13 cellular contexts compared by ENCODE assay signal in the genomic region with DNA sequence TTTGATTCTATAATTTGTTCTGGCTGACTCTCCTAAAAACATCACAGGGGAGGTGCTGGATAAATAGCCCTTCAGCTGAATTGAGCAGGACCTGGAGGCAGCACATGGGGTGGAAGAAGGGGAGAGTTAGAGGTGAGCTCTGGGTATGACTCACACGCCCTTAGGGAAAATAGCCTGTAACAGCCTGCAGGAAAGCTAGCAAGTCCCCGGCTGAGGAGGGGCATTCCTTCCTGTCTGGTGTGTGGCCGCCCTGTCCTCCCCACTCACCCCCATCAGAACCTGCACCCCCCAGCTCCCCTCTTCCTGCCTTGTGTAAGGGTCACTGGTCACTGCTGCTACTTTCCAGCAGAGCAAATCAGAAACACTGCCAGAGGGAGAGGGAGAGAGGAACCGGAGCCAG.
DNase-seq lines count a peak whose midpoint lies in the region; ATAC-seq and TF ChIP-seq lines count a peak whose summit lies in the region.
"Had no signal": no experiment of that assay in that cellular context is flagged by ENCODE, and none has a peak within 500 bp of the region (broad histone marks: within the 10 kb centered on the region; RNA-seq: fewer than 3 reads in every experiment).

No MANE protein-coding gene starts in this region.

- TF ChIP-seq EP300 in sigmoid colon (IDR thresholded peaks at IDR 0.05), result no peak

- DNase-seq in HT1080 (ENCODE audit: low read depth) (peak; percentile 39), amniotic stem cell (lab: John Stamatoyannopoulos, UW) (peak; percentile 60), glomerular visceral epithelial cell (ENCODE audit: extremely low spot score) (peak; percentile 5), sigmoid colon (peak; percentile 43), NCI-H187 treated with DMSO at 0.1 percent for 48 hours (lab: John Stamatoyannopoulos, UW) (no peak)
- DNase-seq in effector CD8-positive, alpha-beta T cell (lab: John Stamatoyannopoulos, UW), result no peak
- DNase-seq: activated CD4-positive, alpha-beta memory T cell treated with anti-CD3 and anti-CD28 coated beads for 36 hours; C1 segment of cervical spinal cord; effector memory CD8-positive, alpha-beta T cell; kidney glomerular epithelial cell; MG63; SHP77 treated with DMSO at 0.1 percent for 48 hours had no signal

- 85% methylated on average over 4 of the region's 4 CpGs for WGBS in sigmoid colon, 2 donors

- no peak overlapping the region for H3K4me3 ChIP-seq in sigmoid colon
- H3K4me3 ChIP-seq: MG63 had no signal

- ATAC-seq in GM21390 (IDR thresholded peaks at IDR 0.05; ENCODE audit: unreplicated experiment), result no peak
- ATAC-seq: effector memory CD8-positive, alpha-beta T cell had no signal

- TF ChIP-seq POLR2A in sigmoid colon (IDR thresholded peaks at IDR 0.05), result no peak

- peaks cover 0 to 6% (median 0%) of the 10 kb centered on the region in 4 donors for H3K9me3 ChIP-seq in sigmoid colon
- H3K9me3 ChIP-seq: MG63 had no signal

- H3K27me3 ChIP-seq in sigmoid colon, result peaks cover 0 to 13% (median 0%) of the 10 kb centered on the region in 3 donors
- H3K27me3 ChIP-seq: MG63 had no signal

- H3K27ac ChIP-seq in sigmoid colon, result no peak overlapping the region

- peaks cover 0 to 4% (median 0%) of the 10 kb centered on the region in 4 donors for H3K4me1 ChIP-seq in sigmoid colon

- no peaks in the 10 kb centered on the region for H3K36me3 ChIP-seq in sigmoid colon
- H3K36me3 ChIP-seq: MG63 had no signal

- TF ChIP-seq CTCF in sigmoid colon (IDR thresholded peaks at IDR 0.05), result no peak

- intact Hi-C loops in sigmoid colon (cut with DNase I), result no loop called here

Comparison
In these comparisons a context has a peak if more than half of its experiments do, and no peak if none do; other contexts are left out.
1. DNase-seq: peak in HT1080 (single experiment), amniotic stem cell (single experiment), glomerular visceral epithelial cell (single experiment) and sigmoid colon (single experiment); none in NCI-H187 treated with DMSO at 0.1 percent for 48 hours (single experiment) and effector CD8-positive, alpha-beta T cell (single experiment).